ENCODE assay signal across 7 cellular contexts in the genomic region with DNA sequence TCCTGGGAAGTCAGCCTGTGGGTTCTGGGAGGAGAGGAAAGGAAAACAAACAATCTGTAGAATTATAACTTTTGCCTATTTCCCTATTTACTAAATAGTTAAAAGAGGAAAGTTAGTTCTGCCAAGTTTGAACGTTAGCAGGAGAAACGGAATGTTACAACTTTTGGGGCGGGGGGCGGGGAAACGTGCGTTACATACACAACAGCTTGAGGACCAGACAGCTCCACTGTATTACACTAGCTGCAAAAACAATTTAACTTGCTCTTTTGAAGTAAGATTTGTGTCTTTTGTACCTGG. TPM values are rescaled to one million over a fixed set of nuclear protein-coding genes. Genes with fewer than 3 reads are reported as not detected.
DNase-seq lines count a peak whose midpoint lies in the region; ATAC-seq and TF ChIP-seq lines count a peak whose summit lies in the region.

No MANE protein-coding gene starts in this region.

- intact Hi-C loops in activated T-helper 1 cell treated with anti-CD3 and anti-CD28 coated beads, Interleukin-12 subunit alpha, Interleukin-12 subunit beta, Interleukin-2, Interleukin-4 antibody, amounts not matched to agents 30 ng/mL and 10 ng/mL and 1 ng/mL, durations not matched to agents 14 hours and 24 hours and 36 hours (cut with micrococcal nuclease): no loop called here

- no peaks in the 10 kb centered on the region for H3K9me3 ChIP-seq in iPS-18a (ENCODE audit: control insufficient read depth, low read depth, low read length)

- H3K9ac ChIP-seq in iPS-18a (ENCODE audit: low read length): peak overlapping the region; percentile 37

- no peak overlapping the region for H3K27ac ChIP-seq in iPS-18a (ENCODE audit: low read length)

- H3K4me3 Mint-ChIP-seq in HFFc6: peak overlapping the region; percentile 91
- peak overlapping the region; percentile 96 for H3K4me3 Mint-ChIP-seq in activated T-helper 1 cell treated with anti-CD3 and anti-CD28 coated beads, Interleukin-12 subunit alpha, Interleukin-12 subunit beta, Interleukin-2, Interleukin-4 antibody, amounts not matched to agents 30 ng/mL and 10 ng/mL and 1 ng/mL, durations not matched to agents 14 hours and 24 hours and 36 hours
- peak overlapping the region; percentile 93 to 94 for H3K4me3 Mint-ChIP-seq in stimulated activated naive CD8-positive, alpha-beta T cell treated with anti-CD3 and anti-CD28 coated beads, Interleukin-15, amount 100 ng/mL, for 72 hours

- DNase-seq in HFFc6 (no peak), DMS114 treated with DMSO at 0.1 percent for 48 hours (lab: John Stamatoyannopoulos, UW; ENCODE audit: unreplicated experiment) (no peak), DMS79 treated with DMSO at 0.1 percent for 48 hours (lab: John Stamatoyannopoulos, UW) (no peak)
- DNase-seq in activated T-helper 1 cell treated with anti-CD3 and anti-CD28 coated beads, Interleukin-12 subunit alpha, Interleukin-12 subunit beta, Interleukin-2, Interleukin-4 antibody, amounts not matched to agents 30 ng/mL and 10 ng/mL and 1 ng/mL, durations not matched to agents 14 hours and 24 hours and 36 hours (ENCODE audit: low spot score): no peak
- DNase-seq in stimulated activated naive CD8-positive, alpha-beta T cell treated with anti-CD3 and anti-CD28 coated beads, Interleukin-15, amount 100 ng/mL, for 72 hours: no peak
- DNase-seq in stimulated activated CD4-positive, alpha-beta T cell treated with anti-CD3 and anti-CD28 coated beads, Interleukin-4, amount 100 ng/mL, for 24 hours: no peak

- TF ChIP-seq CTCF in HFFc6 (IDR thresholded peaks at IDR 0.05): no peak

- peaks cover 23% of the 10 kb centered on the region for H3K36me3 Mint-ChIP-seq in HFFc6 (ENCODE audit: low read depth)
- H3K36me3 Mint-ChIP-seq in activated T-helper 1 cell treated with anti-CD3 and anti-CD28 coated beads, Interleukin-12 subunit alpha, Interleukin-12 subunit beta, Interleukin-2, Interleukin-4 antibody, amounts not matched to agents 30 ng/mL and 10 ng/mL and 1 ng/mL, durations not matched to agents 14 hours and 24 hours and 36 hours (ENCODE audit: low read depth): peaks cover 37% of the 10 kb centered on the region

- no peak for ATAC-seq in stimulated activated naive CD8-positive, alpha-beta T cell treated with anti-CD3 and anti-CD28 coated beads, Interleukin-15, amount 100 ng/mL, for 72 hours

- no peaks in the 10 kb centered on the region for H3K9me3 Mint-ChIP-seq in HFFc6
- H3K9me3 Mint-ChIP-seq in activated T-helper 1 cell treated with anti-CD3 and anti-CD28 coated beads, Interleukin-12 subunit alpha, Interleukin-12 subunit beta, Interleukin-2, Interleukin-4 antibody, amounts not matched to agents 30 ng/mL and 10 ng/mL and 1 ng/mL, durations not matched to agents 14 hours and 24 hours and 36 hours: no peaks in the 10 kb centered on the region
- no peaks in the 10 kb centered on the region for H3K9me3 Mint-ChIP-seq in stimulated activated naive CD8-positive, alpha-beta T cell treated with anti-CD3 and anti-CD28 coated beads, Interleukin-15, amount 100 ng/mL, for 72 hours

- peaks cover 2% of the 10 kb centered on the region; the same call in 1 of the 2 replicates for H3K27me3 Mint-ChIP-seq in HFFc6 (ENCODE audit: insufficient read depth)
- H3K27me3 Mint-ChIP-seq in activated T-helper 1 cell treated with anti-CD3 and anti-CD28 coated beads, Interleukin-12 subunit alpha, Interleukin-12 subunit beta, Interleukin-2, Interleukin-4 antibody, amounts not matched to agents 30 ng/mL and 10 ng/mL and 1 ng/mL, durations not matched to agents 14 hours and 24 hours and 36 hours (ENCODE audit: insufficient read depth): peaks cover 7% of the 10 kb centered on the region
- H3K27me3 Mint-ChIP-seq in stimulated activated naive CD8-positive, alpha-beta T cell treated with anti-CD3 and anti-CD28 coated beads, Interleukin-15, amount 100 ng/mL, for 72 hours: peaks cover 83% of the 10 kb centered on the region

- H3K4me1 ChIP-seq in iPS-18a (ENCODE audit: control insufficient read depth, low read depth, low read length): peaks cover 34% of the 10 kb centered on the region

- H3K4me1 Mint-ChIP-seq in HFFc6 (ENCODE audit: low read depth): peaks cover 76% of the 10 kb centered on the region
- peaks cover 80% of the 10 kb centered on the region for H3K4me1 Mint-ChIP-seq in activated T-helper 1 cell treated with anti-CD3 and anti-CD28 coated beads, Interleukin-12 subunit alpha, Interleukin-12 subunit beta, Interleukin-2, Interleukin-4 antibody, amounts not matched to agents 30 ng/mL and 10 ng/mL and 1 ng/mL, durations not matched to agents 14 hours and 24 hours and 36 hours (ENCODE audit: low read depth)
- H3K4me1 Mint-ChIP-seq in stimulated activated naive CD8-positive, alpha-beta T cell treated with anti-CD3 and anti-CD28 coated beads, Interleukin-15, amount 100 ng/mL, for 72 hours: peaks cover 72% of the 10 kb centered on the region

- H3K36me3 ChIP-seq in iPS-18a (ENCODE audit: control insufficient read depth, low read depth, low read length): no peaks in the 10 kb centered on the region

- peak overlapping the region; percentile 77 for H3K27ac Mint-ChIP-seq in HFFc6
- peak overlapping the region; percentile 80 for H3K27ac Mint-ChIP-seq in activated T-helper 1 cell treated with anti-CD3 and anti-CD28 coated beads, Interleukin-12 subunit alpha, Interleukin-12 subunit beta, Interleukin-2, Interleukin-4 antibody, amounts not matched to agents 30 ng/mL and 10 ng/mL and 1 ng/mL, durations not matched to agents 14 hours and 24 hours and 36 hours
- peak overlapping the region in 1 of 2 donors; percentile 12 for H3K27ac Mint-ChIP-seq in stimulated activated naive CD8-positive, alpha-beta T cell treated with anti-CD3 and anti-CD28 coated beads, Interleukin-15, amount 100 ng/mL, for 72 hours

- peaks cover 35% of the 10 kb centered on the region for H3K27me3 ChIP-seq in iPS-18a (ENCODE audit: control insufficient read depth, insufficient read depth, low read length)

- H3K4me3 ChIP-seq in iPS-18a (ENCODE audit: low read length): peak overlapping the region; percentile 87

RNA-seq across cellular contexts. Expression of gene PRDM1, which starts 0.5 kb away (rescaled TPM):
- 10 to 100 TPM in 3 of 6 experiments, 1 to 10 TPM in 3; 8.4 to 12.3 (median 10.3) TPM for total RNA-seq in HFFc6 (2021; fragmentation: NEBNext Ultra II Directional; extraction: Animal tissue kit (Norgen Biotek cat#: 25700))
- 74.1 and 78.8 TPM in 2 replicates for total RNA-seq in activated T-helper 1 cell treated with anti-CD3 and anti-CD28 coated beads, Interleukin-12 subunit alpha, Interleukin-12 subunit beta, Interleukin-2, Interleukin-4 antibody, amounts not matched to agents 30 ng/mL and 10 ng/mL and 1 ng/mL, durations not matched to agents 14 hours and 24 hours and 36 hours
